In genomic region chr16:28975158-28975603, GRCh38 we compare ENCODE assay signal across 7 cellular contexts. TPM values are rescaled to one million over a fixed set of nuclear protein-coding genes. Genes with fewer than 3 reads are reported as not detected.
DNase-seq lines count a peak whose midpoint lies in the region; ATAC-seq, FAIRE-seq and TF ChIP-seq lines count a peak whose summit lies in the region.

No MANE protein-coding gene starts in this region.

- peak overlapping the region; percentile 94 for H3K4me3 ChIP-seq in bronchial epithelial cell (ENCODE audit: low read depth, low read length)

- H3K27ac Mint-ChIP-seq in mesothelial cell of epicardium = peak overlapping the region; percentile 92

- H3K36me3 ChIP-seq in bronchial epithelial cell (ENCODE audit: control insufficient read depth, insufficient read depth, low read length) = peaks cover 10% of the 10 kb centered on the region

- peak; percentile 26 for DNase-seq in HK-2 (ENCODE audit: unreplicated experiment)
- no peak for DNase-seq in bronchial epithelial cell (ENCODE audit: low read depth)
- no peak for DNase-seq in mesothelial cell of epicardium (ENCODE audit: low spot score in 2 of 2, unreplicated experiment in 2 of 2)
- no peak for DNase-seq in H4 (ENCODE audit: low spot score)
- no peak for DNase-seq in NCI-H510A treated with DMSO at 0.1 percent for 48 hours (lab: John Stamatoyannopoulos, UW)
- no peak for DNase-seq in KBM-7

- H3K27me3 ChIP-seq in bronchial epithelial cell (ENCODE audit: control insufficient read depth, insufficient read depth, low read length) = no peaks in the 10 kb centered on the region

- ATAC-seq in GM19438 (IDR thresholded peaks at IDR 0.05; ENCODE audit: low read depth, unreplicated experiment) = peak; percentile 5

- in situ Hi-C loops in KBM-7 (cut with MboI; ENCODE audit: low pct_unique_long_range_greater_than_20kb, low sequenced_read_pairs) = no loop called here

- H3K9me3 Mint-ChIP-seq in mesothelial cell of epicardium = no peaks in the 10 kb centered on the region

- no peak for FAIRE-seq in bronchial epithelial cell (lab: Jason Lieb, UNC)

- peak overlapping the region; percentile 93 for H3K4me3 Mint-ChIP-seq in mesothelial cell of epicardium

- no peak for TF ChIP-seq CTCF in bronchial epithelial cell (IDR thresholded peaks at IDR 0.05; ENCODE audit: insufficient read depth, low read length, severe bottlenecking)
- no peak for TF ChIP-seq CTCF in mesothelial cell of epicardium (IDR thresholded peaks at IDR 0.05; ENCODE audit: unreplicated experiment)

- H3K36me3 Mint-ChIP-seq in mesothelial cell of epicardium = no peaks in the 10 kb centered on the region

- no peaks in the 10 kb centered on the region for H3K27me3 Mint-ChIP-seq in mesothelial cell of epicardium (ENCODE audit: low read depth)

- peaks cover 13% of the 10 kb centered on the region for H3K4me1 Mint-ChIP-seq in mesothelial cell of epicardium

RNA-seq across cellular contexts. Expression of gene SPNS1, which starts 0.6 kb away (rescaled TPM):
- 20.8 and 21.4 TPM in 2 replicates for total RNA-seq in bronchial epithelial cell
- 44.5 to 45.9 TPM (median 44.5 TPM) in 3 replicates for total RNA-seq in mesothelial cell of epicardium
- total RNA-seq in H4 (2014; rRNA removed; shearing (Covaris generic)) = 16.6 and 22.1 TPM in 2 replicates

RNA-seq across cellular contexts. Expression of gene LAT, which starts 9.7 kb away (rescaled TPM):
- 0.38 and 0.53 TPM in 2 replicates for total RNA-seq in bronchial epithelial cell
- total RNA-seq in mesothelial cell of epicardium = 6.3 to 7.9 TPM (median 6.5 TPM) in 3 replicates
- total RNA-seq in H4 (2014; rRNA removed; shearing (Covaris generic)) = 0.29 and 0.50 TPM in 2 replicates

RNA-seq across cellular contexts. Expression of gene NFATC2IP, which starts 24.4 kb away (rescaled TPM):
- total RNA-seq in bronchial epithelial cell (19.2 and 21.5 TPM in 2 replicates), mesothelial cell of epicardium (48.6 to 58.2 TPM (median 48.7 TPM) in 3 replicates)
- 9.9 and 12.7 TPM in 2 replicates for total RNA-seq in H4 (2014; rRNA removed; shearing (Covaris generic))

RNA-seq across cellular contexts. Expression of gene CD19, which starts 43.4 kb away (rescaled TPM):
- total RNA-seq in bronchial epithelial cell (not detected in 2 replicates), mesothelial cell of epicardium (not detected in 3 replicates)
- not detected in 2 replicates for total RNA-seq in H4 (2014; rRNA removed; shearing (Covaris generic))

RNA-seq across cellular contexts. Expression of gene RABEP2, which starts 50.1 kb away (rescaled TPM):
- total RNA-seq in bronchial epithelial cell = 20.3 and 30.0 TPM in 2 replicates
- 26.8 to 30.1 TPM (median 29.7 TPM) in 3 replicates for total RNA-seq in mesothelial cell of epicardium
- total RNA-seq in H4 (2014; rRNA removed; shearing (Covaris generic)) = 13.7 and 31.9 TPM in 2 replicates
